In the genomic region with DNA sequence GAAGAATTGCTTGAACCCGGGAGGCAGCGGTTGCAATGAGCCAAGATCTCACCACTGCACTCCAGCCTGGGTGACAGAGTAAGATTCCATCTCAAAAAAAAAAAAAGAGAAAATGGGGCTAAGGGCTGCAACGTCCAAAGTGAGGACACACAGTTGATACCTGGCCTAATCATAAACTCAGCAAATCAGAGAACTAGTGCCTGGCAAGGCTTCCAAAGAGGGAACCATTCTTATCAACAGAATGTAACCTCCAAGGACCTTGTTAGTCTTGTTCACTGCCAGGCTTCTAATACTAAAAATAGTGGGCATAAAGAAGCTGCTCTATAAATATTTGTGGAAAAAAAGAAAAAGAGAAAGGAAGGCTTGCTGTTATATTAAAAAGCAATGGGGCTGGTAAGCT, we compare ENCODE assay signal across 16 cellular contexts. TPM values are rescaled to one million over a fixed set of nuclear protein-coding genes. Genes with fewer than 3 reads are reported as not detected.
DNase-seq lines count a peak whose midpoint lies in the region; ATAC-seq and TF ChIP-seq lines count a peak whose summit lies in the region.
"Had no signal": no experiment of that assay in that cellular context is flagged by ENCODE, and none has a peak within 500 bp of the region (broad histone marks: within the 10 kb centered on the region; RNA-seq: fewer than 3 reads in every experiment).

No MANE protein-coding gene starts in this region.

- H3K4me3 ChIP-seq in BLaER1, result no peak overlapping the region
- no peak overlapping the region for H3K4me3 ChIP-seq in BLaER1 treated with 17β-estradiol and CSF1 and Interleukin-3, amounts not matched to agents 10 nM and 100 nM
- no peak overlapping the region for H3K4me3 ChIP-seq in heart right ventricle
- H3K4me3 ChIP-seq: GM12878, GM23248 had no signal

- H3K27ac ChIP-seq in BLaER1 (no peak overlapping the region), heart right ventricle (peak overlapping the region in 7 of 10 donors; percentile 11 to 50 (median 37))
- H3K27ac ChIP-seq in BLaER1 treated with 17β-estradiol and CSF1 and Interleukin-3, amounts not matched to agents 10 nM and 100 nM, result no peak overlapping the region
- H3K27ac ChIP-seq: GM23248 had no signal

- H3K9ac ChIP-seq in BLaER1, result no peak overlapping the region
- no peak overlapping the region for H3K9ac ChIP-seq in BLaER1 treated with 17β-estradiol and CSF1 and Interleukin-3, amounts not matched to agents 10 nM and 100 nM
- H3K9ac ChIP-seq: GM23248 had no signal

- TF ChIP-seq CTCF in heart right ventricle (IDR thresholded peaks at IDR 0.05), result no peak

- WGBS in heart right ventricle, 2 donors, result 47 to 72% methylated on average over 3 of the region's 3 CpGs

- H3K36me3 ChIP-seq in BLaER1 (peaks cover 22% of the 10 kb centered on the region; the same call in 1 of the 2 replicates), heart right ventricle (no peaks in the 10 kb centered on the region)
- peaks cover 0 to 39% (median 17%) of the 10 kb centered on the region in 11 experiments; a peak in 17 of 22 replicates for H3K36me3 ChIP-seq in BLaER1 treated with 17β-estradiol and CSF1 and Interleukin-3, amounts not matched to agents 10 nM and 100 nM

- H3K4me1 ChIP-seq in BLaER1 (peaks cover 22% of the 10 kb centered on the region), heart right ventricle (peaks cover 0 to 53% (median 41%) of the 10 kb centered on the region in 9 donors)
- peaks cover 15 to 36% (median 21%) of the 10 kb centered on the region in 10 experiments; a peak in 19 of 20 replicates for H3K4me1 ChIP-seq in BLaER1 treated with 17β-estradiol and CSF1 and Interleukin-3, amounts not matched to agents 10 nM and 100 nM

- intact Hi-C loops in heart right ventricle (cut with DNase I), result loop anchor here in 1 of 10 donors (10.0 kb wide), 1 partner anchor 91 kb away; no protein-coding TSS in a partner anchor
- intact Hi-C loops in left ventricle myocardium superior (cut with micrococcal nuclease), result no loop called here

- peaks cover 24% of the 10 kb centered on the region for H4K20me1 ChIP-seq in BLaER1
- H4K20me1 ChIP-seq in BLaER1 treated with 17β-estradiol and CSF1 and Interleukin-3, amounts not matched to agents 10 nM and 100 nM, result peaks cover 0 to 73% (median 0%) of the 10 kb centered on the region in 11 experiments; a peak in 6 of 22 replicates

- peak in 1 of 2 donors; percentile 13 for DNase-seq in heart right ventricle
- no peak for DNase-seq in left ventricle myocardium superior
- no peak for DNase-seq in RKO (ENCODE audit: low spot score)
- DNase-seq: CD4-positive, alpha-beta T cell; CD8-positive, alpha-beta memory T cell; DMS 273 treated with DMSO at 0.1 percent for 48 hours; DMS79; EL; GDM1; GM23248; H7; HCEC 1CT had no signal

- ATAC-seq in heart right ventricle (peak in 6 of 8 donors; percentile 57 to 91 (median 82)), left ventricle myocardium superior (peak; percentile 88), HG03280 (IDR thresholded peaks at IDR 0.05; ENCODE audit: unreplicated experiment) (no peak)

- peaks cover 12% of the 10 kb centered on the region; the same call in 1 of the 2 replicates for H3K9me3 ChIP-seq in BLaER1
- peaks cover 0 to 15% (median 7%) of the 10 kb centered on the region in 11 experiments; a peak in 5 of 22 replicates for H3K9me3 ChIP-seq in BLaER1 treated with 17β-estradiol and CSF1 and Interleukin-3, amounts not matched to agents 10 nM and 100 nM (replicated peaks in 1 of 11)
- H3K9me3 ChIP-seq in heart right ventricle, result no peaks in the 10 kb centered on the region

- peak overlapping the region; percentile 23; the same call in 1 of the 2 replicates for H3K4me2 ChIP-seq in BLaER1
- H3K4me2 ChIP-seq in BLaER1 treated with 17β-estradiol and CSF1 and Interleukin-3, amounts not matched to agents 10 nM and 100 nM, result peak overlapping the region in 8 of 11 experiments; percentile 20 to 76 (median 40); a peak in 9 of 22 replicates

- H3K27me3 ChIP-seq in BLaER1 (no peaks in the 10 kb centered on the region), heart right ventricle (no peaks in the 10 kb centered on the region)
- H3K27me3 ChIP-seq in BLaER1 treated with 17β-estradiol and CSF1 and Interleukin-3, amounts not matched to agents 10 nM and 100 nM, result no peaks in the 10 kb centered on the region

RNA-seq across cellular contexts. Expression of gene FAM168A, which starts 42.3 kb away (rescaled TPM):
- total RNA-seq in heart right ventricle (10 to 100 TPM; 26.7 to 37.1 (median 33.2) TPM), left ventricle myocardium superior (30.6 TPM)
- 1 to 10 TPM; 7.9 to 9.1 TPM for polyA plus RNA-seq in heart right ventricle

Comparison
In these comparisons a context has a peak if more than half of its experiments do, and no peak if none do; other contexts are left out.
1. H3K27ac ChIP-seq: peak in heart right ventricle (7 of 10); none in BLaER1 (single experiment) and BLaER1 treated with 17β-estradiol and CSF1 and Interleukin-3, amounts not matched to agents 10 nM and 100 nM (0 of 11).